ENCODE assay signal across 9 cellular contexts in genomic region chr2:16650287-16651249, GRCh38. TPM values are rescaled to one million over a fixed set of nuclear protein-coding genes. Genes with fewer than 3 reads are reported as not detected.
DNase-seq lines count a peak whose midpoint lies in the region; ATAC-seq, FAIRE-seq and TF ChIP-seq lines count a peak whose summit lies in the region.
"Had no signal": no experiment of that assay in that cellular context is flagged by ENCODE, and none has a peak within 500 bp of the region (broad histone marks: within the 10 kb centered on the region; RNA-seq: fewer than 3 reads in every experiment).

No MANE protein-coding gene starts in this region.

- H3K4me3 ChIP-seq in HAP-1 = no peak overlapping the region
- H3K4me3 ChIP-seq in adipocyte (ENCODE audit: low read length) = peak overlapping the region; percentile 81
- H3K4me3 ChIP-seq in right atrium auricular region = peak overlapping the region in 1 of 2 donors; percentile 15
- no peak overlapping the region for H3K4me3 ChIP-seq in small intestine (ENCODE audit: low read depth in 1 of 2, low read length in 2 of 2)

- peak overlapping the region; percentile 83 for H3K9ac ChIP-seq in adipocyte (ENCODE audit: low read length)

- in situ Hi-C loops in HAP-1 (cut with MboI; ENCODE audit: low sequenced_read_pairs) = no loop called here

- TF ChIP-seq CTCF in right atrium auricular region (IDR thresholded peaks at IDR 0.05) = no peak

- H3K27ac ChIP-seq in right atrium auricular region (peak overlapping the region; percentile 26 to 36), small intestine (ENCODE audit: low read depth in 1 of 2, low read length in 1 of 2) (peak overlapping the region in 1 of 2 donors; percentile 23)

- ATAC-seq in HG03457 (IDR thresholded peaks at IDR 0.05; ENCODE audit: unreplicated experiment) = no peak

- DNase-seq in HAP-1 (ENCODE audit: low spot score in 2 of 2) (peak; percentile 12 to 15), adipocyte (ENCODE audit: low read depth) (peak; percentile 59), right atrium auricular region (ENCODE audit: low spot score) (no peak), small intestine (peak; percentile 19), T-helper 2 cell (no peak)
- no peak for DNase-seq in activated CD4-positive, alpha-beta T cell treated with anti-CD3 and anti-CD28 coated beads for 48 hours
- DNase-seq in stimulated activated CD4-positive, alpha-beta T cell treated with anti-CD3 and anti-CD28 coated beads, Interleukin-12 subunit alpha, Interleukin-12 subunit beta, amount 100 ng/mL, for 4 hours = no peak

- H3K27me3 ChIP-seq in HAP-1 (ENCODE audit: low read depth) (no peaks in the 10 kb centered on the region), adipocyte (replicated peaks; ENCODE audit: control insufficient read depth, insufficient read depth, low read length) (no peaks in the 10 kb centered on the region), right atrium auricular region (no peaks in the 10 kb centered on the region), small intestine (ENCODE audit: control insufficient read depth in 2 of 2, insufficient read depth in 2 of 2, low read length in 2 of 2) (no peaks in the 10 kb centered on the region)

- no peak for FAIRE-seq in small intestine (lab: Jason Lieb, UNC)
- FAIRE-seq: islet of Langerhans had no signal

- H3K9me3 ChIP-seq in HAP-1 (no peaks in the 10 kb centered on the region), adipocyte (ENCODE audit: control insufficient read depth, low read length) (no peaks in the 10 kb centered on the region), right atrium auricular region (no peaks in the 10 kb centered on the region), small intestine (ENCODE audit: control insufficient read depth, low read depth) (no peaks in the 10 kb centered on the region)

- H3K4me1 ChIP-seq in HAP-1 = peaks cover 3% of the 10 kb centered on the region; the same call in 1 of the 2 replicates
- H3K4me1 ChIP-seq in adipocyte (ENCODE audit: control insufficient read depth, insufficient read depth, low read length) = peaks cover 46% of the 10 kb centered on the region
- peaks cover 0 to 36% of the 10 kb centered on the region in 2 donors for H3K4me1 ChIP-seq in right atrium auricular region
- H3K4me1 ChIP-seq in small intestine (ENCODE audit: control insufficient read depth in 2 of 2, insufficient read depth in 1 of 2, low read depth in 1 of 2, low read length in 1 of 2) = peaks cover 0 to 10% of the 10 kb centered on the region in 2 donors

- H3K36me3 ChIP-seq in HAP-1 (replicated peaks) = no peaks in the 10 kb centered on the region
- no peaks in the 10 kb centered on the region for H3K36me3 ChIP-seq in adipocyte (ENCODE audit: control insufficient read depth, insufficient read depth, low read length, severe bottlenecking)
- H3K36me3 ChIP-seq in right atrium auricular region = no peaks in the 10 kb centered on the region
- no peaks in the 10 kb centered on the region for H3K36me3 ChIP-seq in small intestine (ENCODE audit: control insufficient read depth in 2 of 2, insufficient read depth in 2 of 2, low read length in 2 of 2)

- 38 to 43% (median 40%) methylated on average over 12 of the region's 12 CpGs for WGBS in small intestine, 3 donors

RNA-seq across cellular contexts. Expression of gene CYRIA, which starts 15.1 kb away (rescaled TPM):
- 1 to 10 TPM; 1.7 to 2.8 TPM for total RNA-seq in right atrium auricular region
- 1 to 10 TPM in 2 of 3 donors, under 1 TPM in 1; 0.45 to 2.5 (median 2.2) TPM for polyA plus RNA-seq in small intestine

Comparison
In these comparisons a context has a peak if more than half of its experiments do, and no peak if none do; other contexts are left out.
1. DNase-seq: peak in HAP-1 (2 of 2), adipocyte (single experiment) and small intestine (single experiment); none in right atrium auricular region (single experiment), T-helper 2 cell (0 of 5), activated CD4-positive, alpha-beta T cell treated with anti-CD3 and anti-CD28 coated beads for 48 hours (single experiment) and stimulated activated CD4-positive, alpha-beta T cell treated with anti-CD3 and anti-CD28 coated beads, Interleukin-12 subunit alpha, Interleukin-12 subunit beta, amount 100 ng/mL, for 4 hours (single experiment).